Comparison of ENCODE assay signal across 8 cellular contexts in genomic region chr14:23379331-23380196, GRCh38. TPM values are rescaled to one million over a fixed set of nuclear protein-coding genes. Genes with fewer than 3 reads are reported as not detected.
DNase-seq lines count a peak whose midpoint lies in the region; TF ChIP-seq lines count a peak whose summit lies in the region.

No MANE protein-coding gene starts in this region.

- no peak overlapping the region for H4K8ac ChIP-seq in mesenchymal stem cell (ENCODE audit: low read length)

- H2AK5ac ChIP-seq in mesenchymal stem cell (ENCODE audit: low read length, severe bottlenecking), result no peak overlapping the region

- H3K4me2 ChIP-seq in mesenchymal stem cell (ENCODE audit: low read length, poor library complexity, severe bottlenecking), result no peak overlapping the region

- H3K4ac ChIP-seq in mesenchymal stem cell (ENCODE audit: low read depth in 1 of 2, low read length in 2 of 2), result no peak overlapping the region

- no peak overlapping the region for H2BK15ac ChIP-seq in mesenchymal stem cell (ENCODE audit: low read depth, poor library complexity, severe bottlenecking)

- H2BK5ac ChIP-seq in mesenchymal stem cell (ENCODE audit: low read depth, low read length, poor library complexity, severe bottlenecking), result no peak overlapping the region

- 41% methylated on average over 11 of the region's 13 CpGs for WGBS in mesenchymal stem cell

- no peak overlapping the region for H3K14ac ChIP-seq in mesenchymal stem cell (ENCODE audit: low read length in 2 of 2)

- peak; percentile 4 to 41 for DNase-seq in NCI-H446 (lab: John Stamatoyannopoulos, UW)
- no peak for DNase-seq in NCI-H446 treated with DMSO at 0.1 percent for 48 hours (lab: John Stamatoyannopoulos, UW)
- DNase-seq in NCI-H2029 (lab: John Stamatoyannopoulos, UW), result peak; percentile 100
- peak; percentile 61 to 73 for DNase-seq in activated CD4-positive, alpha-beta T cell treated with anti-CD3 and anti-CD28 coated beads for 4 hours
- peak; percentile 54 for DNase-seq in choroid plexus epithelial cell (ENCODE audit: low read depth)
- peak; percentile 41 for DNase-seq in mesenchymal stem cell
- DNase-seq in stimulated activated CD8-positive, alpha-beta memory T cell treated with anti-CD3 and anti-CD28 coated beads, Interleukin-4, amount 100 ng/mL, for 4 hours (ENCODE audit: low read depth in 2 of 2, low spot score in 1 of 2), result peak; percentile 25 to 27
- DNase-seq in amniotic stem cell (lab: John Stamatoyannopoulos, UW), result no peak

- H3K27me3 ChIP-seq in mesenchymal stem cell (ENCODE audit: control insufficient read depth in 1 of 2, insufficient read depth in 1 of 2, low read length in 2 of 2), result peaks cover 56 to 75% of the 10 kb centered on the region in 2 experiments

- no peaks in the 10 kb centered on the region for H3K9me3 ChIP-seq in mesenchymal stem cell (ENCODE audit: control insufficient read depth, low read length)

- H3K4me1 ChIP-seq in mesenchymal stem cell (ENCODE audit: control insufficient read depth, insufficient read depth, low read depth, low read length), result no peaks in the 10 kb centered on the region

- H3K27ac ChIP-seq in mesenchymal stem cell (ENCODE audit: low read length, poor library complexity, severe bottlenecking), result no peak overlapping the region

- H3K18ac ChIP-seq in mesenchymal stem cell (ENCODE audit: low read depth in 1 of 2, low read length in 2 of 2), result no peak overlapping the region

- no peak overlapping the region for H3K23ac ChIP-seq in mesenchymal stem cell (ENCODE audit: low read length in 2 of 2)

- no peak overlapping the region for H3K4me3 ChIP-seq in choroid plexus epithelial cell (ENCODE audit: low read depth, low read length)
- no peak overlapping the region for H3K4me3 ChIP-seq in mesenchymal stem cell (ENCODE audit: insufficient read depth in 1 of 2, low read depth in 1 of 2, low read length in 2 of 2)

- H3K79me1 ChIP-seq in mesenchymal stem cell (replicated peaks; ENCODE audit: low read length, poor library complexity, severe bottlenecking), result no peaks in the 10 kb centered on the region

- H2AFZ ChIP-seq in mesenchymal stem cell (ENCODE audit: low read depth, low read length), result no peak overlapping the region

- no peak overlapping the region for H3K9ac ChIP-seq in mesenchymal stem cell (ENCODE audit: low read length)

- H2BK120ac ChIP-seq in mesenchymal stem cell (ENCODE audit: low read depth, low read length), result no peak overlapping the region

- no peaks in the 10 kb centered on the region for H3K36me3 ChIP-seq in mesenchymal stem cell (ENCODE audit: control insufficient read depth in 1 of 2, insufficient read depth in 2 of 2, low read depth in 1 of 2, low read length in 2 of 2)

- TF ChIP-seq CTCF in choroid plexus epithelial cell (conservative IDR thresholded peaks at IDR 0.05; ENCODE audit: low read depth, low read length), result peak; percentile 99

- no peak overlapping the region for H2BK12ac ChIP-seq in mesenchymal stem cell (ENCODE audit: low read length in 2 of 2)

- no peak overlapping the region for H4K91ac ChIP-seq in mesenchymal stem cell (ENCODE audit: low read length)

RNA-seq across cellular contexts. Expression of gene CMTM5, which starts 2.7 kb away (rescaled TPM):
- not detected for polyA plus RNA-seq in mesenchymal stem cell (2013, experiment 1 of 2)
- polyA plus RNA-seq in mesenchymal stem cell (2013, experiment 2 of 2), result not detected

RNA-seq across cellular contexts. Expression of gene IL25, which starts 7.0 kb away (rescaled TPM):
- not detected for polyA plus RNA-seq in mesenchymal stem cell (2013, experiment 1 of 2)
- not detected for polyA plus RNA-seq in mesenchymal stem cell (2013, experiment 2 of 2)

RNA-seq across cellular contexts. Expression of gene EFS, which starts 14.6 kb away (rescaled TPM):
- polyA plus RNA-seq in mesenchymal stem cell (2013, experiment 1 of 2), result 14.1 TPM
- polyA plus RNA-seq in mesenchymal stem cell (2013, experiment 2 of 2), result 13.7 TPM

RNA-seq across cellular contexts. Expression of gene SLC22A17, which starts 26.9 kb away (rescaled TPM):
- 36.3 TPM for polyA plus RNA-seq in mesenchymal stem cell (2013, experiment 1 of 2)
- 34.3 TPM for polyA plus RNA-seq in mesenchymal stem cell (2013, experiment 2 of 2)

RNA-seq across cellular contexts. Expression of gene MYH6, which starts 28.5 kb away (rescaled TPM):
- polyA plus RNA-seq in mesenchymal stem cell (2013, experiment 1 of 2), result not detected
- polyA plus RNA-seq in mesenchymal stem cell (2013, experiment 2 of 2), result not detected

Comparison
In these comparisons a context has a peak if more than half of its experiments do, and no peak if none do; other contexts are left out.
1. DNase-seq: peak in NCI-H446 (2 of 2), NCI-H2029 (single experiment), activated CD4-positive, alpha-beta T cell treated with anti-CD3 and anti-CD28 coated beads for 4 hours (2 of 2), choroid plexus epithelial cell (single experiment), mesenchymal stem cell (single experiment) and stimulated activated CD8-positive, alpha-beta memory T cell treated with anti-CD3 and anti-CD28 coated beads, Interleukin-4, amount 100 ng/mL, for 4 hours (2 of 2); none in NCI-H446 treated with DMSO at 0.1 percent for 48 hours (single experiment) and amniotic stem cell (single experiment).